2 cellular contexts compared by ENCODE assay signal in genomic region chr6:4036581-4036980, GRCh38.
TF ChIP-seq lines count a peak whose summit lies in the region.

No MANE protein-coding gene starts in this region.

TF ChIP-seq in HepG2, 621 proteins besides CTCF, POLR2A, EP300 and RAD21:
- TF ChIP-seq RARA (CRISPR knock-in tag; IDR thresholded peaks at IDR 0.05), result 0 out of 2 replicates have a peak, but pooled peaks have one; percentile 25
- peak in 1 of 2 experiments; percentile 44; a peak in 1 of 4 replicates for TF ChIP-seq ATF4 (CRISPR knock-in tag; IDR thresholded peaks at IDR 0.05)
- no peak for TF ChIP-seq ZNF496 (CRISPR knock-in tag; IDR thresholded peaks at IDR 0.05; ENCODE audit: insufficient replicate concordance)
- TF ChIP-seq ZNF121 (CRISPR knock-in tag; IDR thresholded peaks at IDR 0.05), result peak; percentile 83
- TF ChIP-seq ZBTB33 (CRISPR knock-in tag; IDR thresholded peaks at IDR 0.05), result peak; percentile 33; the same call in 1 of the 2 replicates
- TF ChIP-seq GMEB2 (CRISPR knock-in tag; IDR thresholded peaks at IDR 0.05; ENCODE audit: low read depth), result no peak
TF ChIP-seq in HepG2: peak in this region for 4.

TF ChIP-seq in WTC11, 78 proteins besides CTCF, POLR2A, EP300 and RAD21:
- TF ChIP-seq ZNF219 (CRISPR knock-in tag; IDR thresholded peaks at IDR 0.05; ENCODE audit: borderline replicate concordance) (no peak), IRF2 (CRISPR knock-in tag; IDR thresholded peaks at IDR 0.05; ENCODE audit: borderline replicate concordance, low read depth) (no peak), ZNF121 (CRISPR knock-in tag; IDR thresholded peaks at IDR 0.05) (peak; percentile 73), ZBTB43 (CRISPR knock-in tag; IDR thresholded peaks at IDR 0.05) (no peak), GABPB1 (CRISPR knock-in tag; IDR thresholded peaks at IDR 0.05) (0 out of 2 replicates have a peak, but pooled peaks have one; percentile 9), SMAD4 (CRISPR knock-in tag; IDR thresholded peaks at IDR 0.05) (no peak)
